In the genomic region with DNA sequence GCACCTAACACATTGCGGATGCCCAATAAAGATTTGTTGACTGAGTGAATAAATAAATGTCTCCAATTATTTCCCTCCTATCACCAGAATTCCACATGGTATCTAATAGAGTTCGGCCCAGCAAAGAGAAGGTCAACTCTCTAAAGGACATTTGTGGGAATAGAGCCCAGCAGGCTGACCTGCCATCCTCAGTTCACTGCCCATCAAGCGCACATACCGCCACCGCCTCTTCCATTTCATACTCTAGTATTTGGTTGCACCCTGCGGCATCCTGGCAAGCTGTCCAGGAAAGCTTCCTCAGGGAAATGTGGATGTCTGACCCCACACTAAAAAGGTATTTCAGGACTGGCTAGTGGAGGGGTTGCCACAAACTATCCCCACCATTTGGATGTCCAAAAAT, we compare ENCODE assay signal across 14 cellular contexts. TPM values are rescaled to one million over a fixed set of nuclear protein-coding genes. Genes with fewer than 3 reads are reported as not detected.
A peak's percentile ranks its signal among the peaks of the same experiment; 100 is the strongest.
DNase-seq lines count a peak whose midpoint lies in the region; ATAC-seq and TF ChIP-seq lines count a peak whose summit lies in the region.
"Had no signal": no experiment of that assay in that cellular context is flagged by ENCODE, and none has a peak within 500 bp of the region (broad histone marks: within the 10 kb centered on the region; RNA-seq: fewer than 3 reads in every experiment).

No MANE protein-coding gene starts in this region.

- H3K36me3 Mint-ChIP-seq in endodermal cell (ENCODE audit: low read depth): no peaks in the 10 kb centered on the region
- no peaks in the 10 kb centered on the region for H3K36me3 Mint-ChIP-seq in neural progenitor cell
- H3K36me3 Mint-ChIP-seq in glutamatergic neuron (ENCODE audit: unreplicated experiment): peaks cover 6% of the 10 kb centered on the region
- H3K36me3 Mint-ChIP-seq: CD14-positive monocyte; CD8-positive, alpha-beta T cell had no signal

- H3K79me2 ChIP-seq in neural progenitor cell (ENCODE audit: low read depth): no peaks in the 10 kb centered on the region

- DNase-seq in NCI-H69 (lab: John Stamatoyannopoulos, UW) (peak; percentile 33), endodermal cell (peak; percentile 5), neural progenitor cell (ENCODE audit: low spot score) (no peak), NCI-H345 (lab: John Stamatoyannopoulos, UW) (no peak), glutamatergic neuron (no peak)
- DNase-seq: CD8-positive, alpha-beta T cell; COR-L47; DMS153; GF-D8 had no signal

- H3K4me1 ChIP-seq in endodermal cell (ENCODE audit: control insufficient read depth, insufficient read depth, low read length): no peaks in the 10 kb centered on the region
- H3K4me1 ChIP-seq in neural progenitor cell: peaks cover 7% of the 10 kb centered on the region

- H3K9me3 ChIP-seq in endodermal cell (ENCODE audit: control insufficient read depth, low read length): no peaks in the 10 kb centered on the region
- H3K9me3 ChIP-seq in neural progenitor cell (ENCODE audit: low read depth): no peaks in the 10 kb centered on the region

- H3K4me1 Mint-ChIP-seq in endodermal cell: peaks cover under 1% of the 10 kb centered on the region
- H3K4me1 Mint-ChIP-seq in neural progenitor cell: peaks cover 12% of the 10 kb centered on the region
- peaks cover 5% of the 10 kb centered on the region for H3K4me1 Mint-ChIP-seq in glutamatergic neuron (ENCODE audit: low read depth, unreplicated experiment)
- H3K4me1 Mint-ChIP-seq: CD14-positive monocyte had no signal

- H3K4me3 Mint-ChIP-seq in endodermal cell: no peak overlapping the region
- no peak overlapping the region for H3K4me3 Mint-ChIP-seq in neural progenitor cell
- no peak overlapping the region for H3K4me3 Mint-ChIP-seq in glutamatergic neuron (ENCODE audit: unreplicated experiment)
- H3K4me3 Mint-ChIP-seq: CD14-positive monocyte; CD8-positive, alpha-beta T cell had no signal

- no peak overlapping the region for H2AFZ ChIP-seq in neural progenitor cell (replicated peaks)

- TF ChIP-seq CTCF in endodermal cell (conservative IDR thresholded peaks at IDR 0.05) (no peak), neural progenitor cell (IDR thresholded peaks at IDR 0.05) (no peak), glutamatergic neuron (IDR thresholded peaks at IDR 0.05; ENCODE audit: partially characterized antibody, unreplicated experiment) (no peak)

- H3K36me3 ChIP-seq in endodermal cell (ENCODE audit: control insufficient read depth, insufficient read depth, low read length) (no peaks in the 10 kb centered on the region), neural progenitor cell (no peaks in the 10 kb centered on the region)

- H3K27me3 ChIP-seq in endodermal cell (ENCODE audit: control insufficient read depth, insufficient read depth, low read length, poor library complexity, severe bottlenecking): no peaks in the 10 kb centered on the region
- H3K27me3 ChIP-seq in neural progenitor cell: no peaks in the 10 kb centered on the region

- H3K27ac ChIP-seq in endodermal cell (ENCODE audit: low read depth, low read length) (no peak overlapping the region), neural progenitor cell (no peak overlapping the region), temporal lobe (ENCODE audit: low read depth, low read length) (peak overlapping the region; percentile 95)
- H3K27ac ChIP-seq: 22Rv1 had no signal

- no peak overlapping the region for H3K9ac ChIP-seq in endodermal cell (ENCODE audit: extremely low read depth, low read length, poor library complexity, severe bottlenecking)
- no peak overlapping the region for H3K9ac ChIP-seq in neural progenitor cell

- H3K27me3 Mint-ChIP-seq in endodermal cell (ENCODE audit: insufficient read depth) (peaks cover 2% of the 10 kb centered on the region), neural progenitor cell (ENCODE audit: insufficient read depth, low read depth) (no peaks in the 10 kb centered on the region), glutamatergic neuron (ENCODE audit: unreplicated experiment) (peaks cover 5% of the 10 kb centered on the region)

- H3K4me3 ChIP-seq in endodermal cell (ENCODE audit: low read length) (no peak overlapping the region), neural progenitor cell (no peak overlapping the region)

- H4K20me1 ChIP-seq in neural progenitor cell (ENCODE audit: low read depth): no peaks in the 10 kb centered on the region

- 92 to 93% methylated on average over 5 of the region's 6 CpGs for WGBS in endodermal cell (ENCODE audit: insufficient coverage in 1 of 2, insufficient read length in 1 of 2), 2 experiments

- no peak for ATAC-seq in GM18858 (IDR thresholded peaks at IDR 0.05; ENCODE audit: unreplicated experiment)
- ATAC-seq: CD8-positive, alpha-beta T cell; HCT116 had no signal

- H3F3A ChIP-seq in neural progenitor cell (ENCODE audit: low read depth): peaks cover 3% of the 10 kb centered on the region

- no peaks in the 10 kb centered on the region for H3K9me3 Mint-ChIP-seq in endodermal cell
- no peaks in the 10 kb centered on the region for H3K9me3 Mint-ChIP-seq in neural progenitor cell
- peaks cover 2% of the 10 kb centered on the region for H3K9me3 Mint-ChIP-seq in glutamatergic neuron (ENCODE audit: unreplicated experiment)
- H3K9me3 Mint-ChIP-seq: CD14-positive monocyte; CD8-positive, alpha-beta T cell had no signal

- H3K4me2 ChIP-seq in neural progenitor cell: no peak overlapping the region

- H3K27ac Mint-ChIP-seq in endodermal cell: no peak overlapping the region
- peak overlapping the region; percentile 12 for H3K27ac Mint-ChIP-seq in neural progenitor cell
- H3K27ac Mint-ChIP-seq in glutamatergic neuron (ENCODE audit: unreplicated experiment): no peak overlapping the region
- H3K27ac Mint-ChIP-seq: CD8-positive, alpha-beta T cell had no signal

RNA-seq across cellular contexts. Expression of a gene that starts 29.8 kb away (rescaled TPM):
- total RNA-seq in endodermal cell (10 to 100 TPM; 78.7 to 96.9 TPM), neural progenitor cell (ENCODE audit: low replicate concordance) (108 and 138 TPM in 2 replicates), temporal lobe (60.5 TPM), glutamatergic neuron (ENCODE audit: unreplicated experiment) (66.0 TPM)
- polyA plus RNA-seq in endodermal cell (2013, experiment 1 of 2): 68.2 TPM
- polyA plus RNA-seq in endodermal cell (2013, experiment 2 of 2): 64.7 TPM

Comparison
In these comparisons a context has a peak if more than half of its experiments do, and no peak if none do; other contexts are left out.
1. DNase-seq: peak in NCI-H69 (single experiment) and endodermal cell (single experiment); none in neural progenitor cell (single experiment), NCI-H345 (single experiment) and glutamatergic neuron (single experiment).